ENCODE assay signal across 28 cellular contexts in the genomic region with DNA sequence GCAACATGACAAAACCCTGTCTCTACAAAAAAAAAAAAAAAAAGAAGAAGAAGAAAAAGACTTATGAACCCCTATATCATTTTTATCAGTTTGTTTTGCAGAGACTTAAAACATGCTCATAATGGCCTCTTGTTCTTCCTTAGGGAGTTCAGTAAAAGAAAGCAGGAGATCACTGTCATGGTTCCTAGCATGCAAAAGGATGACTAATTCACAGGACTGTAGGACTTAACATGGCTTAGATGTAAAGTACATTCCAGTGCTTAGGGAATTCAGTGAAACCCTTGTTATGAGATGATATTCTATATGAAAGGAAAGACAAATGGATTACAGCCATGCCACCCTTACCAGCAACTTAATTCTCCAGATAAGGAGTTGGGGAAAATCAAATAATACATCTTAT. TPM values are rescaled to one million over a fixed set of nuclear protein-coding genes. Genes with fewer than 3 reads are reported as not detected.
DNase-seq lines count a peak whose midpoint lies in the region; ATAC-seq and TF ChIP-seq lines count a peak whose summit lies in the region.
"Had no signal": no experiment of that assay in that cellular context is flagged by ENCODE, and none has a peak within 500 bp of the region (broad histone marks: within the 10 kb centered on the region; RNA-seq: fewer than 3 reads in every experiment).

No MANE protein-coding gene starts in this region.

- H3K27me3 Mint-ChIP-seq in glutamatergic neuron (ENCODE audit: unreplicated experiment), result no peaks in the 10 kb centered on the region
- H3K27me3 Mint-ChIP-seq: B cell, naive B cell had no signal

- H3K36me3 ChIP-seq in Panc1 (ENCODE audit: control insufficient read depth, insufficient read depth, low read length) (peaks cover 17% of the 10 kb centered on the region), osteoblast (ENCODE audit: insufficient read depth, low read length) (peaks cover 31% of the 10 kb centered on the region)

- H3K27ac Mint-ChIP-seq in glutamatergic neuron (ENCODE audit: unreplicated experiment), result no peak overlapping the region
- H3K27ac Mint-ChIP-seq: B cell had no signal

- intact Hi-C loops in Panc1 (cut with micrococcal nuclease; ENCODE audit: unreplicated experiment), result no loop called here

- H3K27ac ChIP-seq in Panc1 (ENCODE audit: low read length) (no peak overlapping the region), osteoblast (ENCODE audit: low read depth, low read length) (no peak overlapping the region), caudate nucleus (ENCODE audit: low read depth, low read length) (no peak overlapping the region)
- H3K27ac ChIP-seq: body of pancreas, RWPE1, tibial nerve had no signal

- DNase-seq in EH (ENCODE audit: low read depth), result peak; percentile 27
- no peak for DNase-seq in Panc1 (ENCODE audit: low read depth, low spot score)
- peak; percentile 29 for DNase-seq in choroid plexus epithelial cell (ENCODE audit: low read depth)
- DNase-seq in osteoblast (ENCODE audit: insufficient read length, low spot score, missing footprints), result peak; percentile 3
- no peak for DNase-seq in glutamatergic neuron
- no peak for DNase-seq in anterior cingulate cortex (lab: John Stamatoyannopoulos, UW)
- DNase-seq in caudate nucleus (lab: John Stamatoyannopoulos, UW), result no peak
- no peak for DNase-seq in activated gamma-delta T cell (lab: John Stamatoyannopoulos, UW)
- DNase-seq: activated CD4-positive, alpha-beta T cell treated with anti-CD3 and anti-CD28 coated beads for 1 hour; activated effector memory CD4-positive, alpha-beta T cell treated with anti-CD3 and anti-CD28 coated beads, Interleukin-2, amount 50 U/mL, for 16 hours; activated T-cell treated with anti-CD3 and anti-CD28 coated beads for 4 hours; body of pancreas; DMS153; effector CD4-positive, alpha-beta T cell; H7; naive B cell; NCI-H1417; NCI-H2081; NCI-H345; nucleus accumbens; small intestine; stimulated activated CD4-positive, alpha-beta T cell treated with anti-CD3 and anti-CD28 coated beads, Interleukin-1b, Interleukin-23, amount 100 ng/mL, for 48 hours; stimulated activated CD8-positive, alpha-beta memory T cell treated with anti-CD3 and anti-CD28 coated beads, Interleukin-4, amount 100 ng/mL, for 48 hours; T-helper 2 cell had no signal

- no peaks in the 10 kb centered on the region for H3K9me3 ChIP-seq in Panc1 (ENCODE audit: control insufficient read depth, insufficient read depth, low read depth, low read length)
- H3K9me3 ChIP-seq in osteoblast (ENCODE audit: low read depth, low read length), result no peaks in the 10 kb centered on the region
- H3K9me3 ChIP-seq: body of pancreas had no signal

- CTCF ChIA-PET in Panc1 (lab: Charles Lee), result no interaction called here

- ATAC-seq in Panc1, result no peak
- ATAC-seq: body of pancreas, SK-N-SH treated with all-trans-retinoic acid at 6 μM for 48 hours had no signal

- H3K36me3 Mint-ChIP-seq in glutamatergic neuron (ENCODE audit: unreplicated experiment), result no peaks in the 10 kb centered on the region

- POLR2A ChIA-PET in Panc1 (lab: Charles Lee), result interaction anchor here (0.6 to 0.7 kb wide), 2 partner anchors 91 to 212 kb away, joined by 6 to 9 read pairs; no protein-coding TSS in a partner anchor

- no peak overlapping the region for H3K4me2 ChIP-seq in osteoblast (ENCODE audit: insufficient read depth, low read length)

- H3K4me1 ChIP-seq in Panc1 (ENCODE audit: control insufficient read depth, insufficient read depth, low read length) (no peaks in the 10 kb centered on the region), osteoblast (ENCODE audit: insufficient read depth, low read length) (no peaks in the 10 kb centered on the region)
- H3K4me1 ChIP-seq: body of pancreas, tibial nerve had no signal

- H3K4me1 Mint-ChIP-seq in glutamatergic neuron (ENCODE audit: low read depth, unreplicated experiment), result no peaks in the 10 kb centered on the region

- no peak overlapping the region for H2AFZ ChIP-seq in osteoblast (ENCODE audit: low read length)

- no peaks in the 10 kb centered on the region for H3K27me3 ChIP-seq in Panc1 (ENCODE audit: control insufficient read depth, insufficient read depth, low read length)
- no peaks in the 10 kb centered on the region for H3K27me3 ChIP-seq in osteoblast (ENCODE audit: insufficient read depth, low read length)
- H3K27me3 ChIP-seq: body of pancreas, tibial nerve had no signal

- in situ Hi-C loops in Panc1 (cut with HindIII; ENCODE audit: low pct_unique_long_range_greater_than_20kb, low sequenced_read_pairs), result loop anchor here (25.0 kb wide), 1 partner anchor 121 kb away; no protein-coding TSS in a partner anchor

- H3K4me3 Mint-ChIP-seq in glutamatergic neuron (ENCODE audit: unreplicated experiment), result no peak overlapping the region
- H3K4me3 Mint-ChIP-seq: B cell, naive B cell had no signal

- H3K9me3 Mint-ChIP-seq in glutamatergic neuron (ENCODE audit: unreplicated experiment), result no peaks in the 10 kb centered on the region

- H3K4me3 ChIP-seq in Panc1 (ENCODE audit: low read depth in 2 of 2, low read length in 2 of 2) (no peak overlapping the region), choroid plexus epithelial cell (ENCODE audit: low read depth, low read length) (no peak overlapping the region), osteoblast (ENCODE audit: insufficient read depth, low read length) (no peak overlapping the region)
- H3K4me3 ChIP-seq: body of pancreas, tibial nerve had no signal

- no peaks in the 10 kb centered on the region for H3K79me2 ChIP-seq in osteoblast (ENCODE audit: insufficient read depth, low read length)

- TF ChIP-seq CTCF in Panc1 (IDR thresholded peaks at IDR 0.05) (no peak), choroid plexus epithelial cell (conservative IDR thresholded peaks at IDR 0.05; ENCODE audit: low read depth, low read length) (no peak), osteoblast (IDR thresholded peaks at IDR 0.05; ENCODE audit: extremely low read depth, low read depth, low read length) (no peak), glutamatergic neuron (IDR thresholded peaks at IDR 0.05; ENCODE audit: partially characterized antibody, unreplicated experiment) (no peak)

- no peaks in the 10 kb centered on the region for H4K20me1 ChIP-seq in osteoblast (ENCODE audit: insufficient read depth, low read length)

- BruUV-seq in Panc1 (replicated peaks; lab: Mats Ljungman, UMichigan), result TSS peak; percentile 47

RNA-seq across cellular contexts. Expression of a gene that starts 29.5 kb away (rescaled TPM):
- 10,069 TPM for total RNA-seq in Panc1 (2021; ENCODE audit: unreplicated experiment)
- polyA plus RNA-seq in Panc1 (2012; ENCODE audit: insufficient read length), result 8,925 TPM
- 18,909 and 19,513 TPM in 2 replicates for total RNA-seq in osteoblast
- 6,372 TPM for total RNA-seq in glutamatergic neuron (ENCODE audit: unreplicated experiment)

RNA-seq across cellular contexts. Expression of a gene that starts 29.8 kb away (rescaled TPM):
- 57.9 TPM for total RNA-seq in Panc1 (2021; ENCODE audit: unreplicated experiment)
- polyA plus RNA-seq in Panc1 (2012; ENCODE audit: insufficient read length), result 34.9 TPM
- 30.9 and 40.9 TPM in 2 replicates for total RNA-seq in osteoblast
- total RNA-seq in glutamatergic neuron (ENCODE audit: unreplicated experiment), result 26.6 TPM

RNA-seq across cellular contexts. Expression of a gene that starts 39.3 kb away (rescaled TPM):
- total RNA-seq in Panc1 (2021; ENCODE audit: unreplicated experiment), result 38.4 TPM
- polyA plus RNA-seq in Panc1 (2012; ENCODE audit: insufficient read length), result 13.0 TPM
- total RNA-seq in osteoblast, result 5.9 and 6.2 TPM in 2 replicates
- total RNA-seq in glutamatergic neuron (ENCODE audit: unreplicated experiment), result 0.37 TPM

Comparison
In these comparisons a context has a peak if more than half of its experiments do, and no peak if none do; other contexts are left out.
1. DNase-seq: peak in EH (single experiment), choroid plexus epithelial cell (single experiment) and osteoblast (single experiment); none in Panc1 (single experiment), glutamatergic neuron (single experiment), anterior cingulate cortex (0 of 58), caudate nucleus (0 of 61) and activated gamma-delta T cell (single experiment).